ENCODE assay signal across 1 cellular context in genomic region chr7:131627589-131628212, GRCh38.
TF ChIP-seq lines count a peak whose summit lies in the region.

No MANE protein-coding gene starts in this region.

TF ChIP-seq in IMR-90, 13 proteins besides CTCF, POLR2A, EP300 and RAD21 (continued from another document):
- TF ChIP-seq MAZ (IDR thresholded peaks at IDR 0.05; ENCODE audit: borderline replicate concordance, low read depth, low read length) (no peak), FOS (IDR thresholded peaks at IDR 0.05; ENCODE audit: low read depth, low read length) (no peak), MXI1 (IDR thresholded peaks at IDR 0.05; ENCODE audit: borderline replicate concordance, low read depth, low read length) (no peak), CHD1 (IDR thresholded peaks at IDR 0.05; ENCODE audit: low read depth, low read length) (no peak), RFX5 (IDR thresholded peaks at IDR 0.05; ENCODE audit: low read depth, low read length) (no peak), CEBPB (IDR thresholded peaks at IDR 0.05; ENCODE audit: low read depth, low read length) (no peak), NFE2L2 (IDR thresholded peaks at IDR 0.05; ENCODE audit: low read depth, low read length) (no peak), BHLHE40 (IDR thresholded peaks at IDR 0.05; ENCODE audit: low read depth, low read length) (no peak)
